1 cellular context compared by ENCODE assay signal in genomic region chr18:24112874-24113615, GRCh38.
TF ChIP-seq lines count a peak whose summit lies in the region.

No MANE protein-coding gene starts in this region.

TF ChIP-seq in HepG2, 621 proteins besides CTCF, POLR2A, EP300 and RAD21 (continued from another document and continues in another):
- TF ChIP-seq MXI1 (IDR thresholded peaks at IDR 0.05; ENCODE audit: borderline replicate concordance, low read depth, low read length) (no peak; the same call in 2 of the 3 replicates), DPF2 (CRISPR knock-in tag; IDR thresholded peaks at IDR 0.05; ENCODE audit: borderline replicate concordance, low read depth) (peak; percentile 75), NFIB (CRISPR knock-in tag; IDR thresholded peaks at IDR 0.05; ENCODE audit: borderline replicate concordance) (no peak), ZNF460 (CRISPR knock-in tag; IDR thresholded peaks at IDR 0.05; ENCODE audit: borderline replicate concordance) (no peak; the same call in 1 of the 2 replicates), KAT7 (CRISPR knock-in tag; IDR thresholded peaks at IDR 0.05; ENCODE audit: borderline replicate concordance) (peak; percentile 60; the same call in 1 of the 2 replicates), MLX (CRISPR knock-in tag; IDR thresholded peaks at IDR 0.05) (peak; percentile 77), STAT6 (CRISPR knock-in tag; IDR thresholded peaks at IDR 0.05; ENCODE audit: borderline replicate concordance) (no peak), HNF4G (IDR thresholded peaks at IDR 0.05; ENCODE audit: borderline replicate concordance, low read depth, low read length) (no peak), HNF4G (CRISPR knock-in tag; IDR thresholded peaks at IDR 0.05; ENCODE audit: borderline replicate concordance, low read depth) (no peak), ZNF230 (CRISPR knock-in tag; IDR thresholded peaks at IDR 0.05) (no peak), ZNF160 (CRISPR knock-in tag; IDR thresholded peaks at IDR 0.05) (0 out of 2 replicates have a peak, but pooled peaks have one; percentile 68), PREB (CRISPR knock-in tag; IDR thresholded peaks at IDR 0.05) (no peak), GATA4 (IDR thresholded peaks at IDR 0.05; ENCODE audit: borderline replicate concordance, low read depth) (no peak), DMAP1 (CRISPR knock-in tag; IDR thresholded peaks at IDR 0.05) (peak; percentile 46; the same call in 1 of the 2 replicates), ZMYM4 (CRISPR knock-in tag; IDR thresholded peaks at IDR 0.05) (peak; percentile 87), CAMTA2 (CRISPR knock-in tag; IDR thresholded peaks at IDR 0.05; ENCODE audit: borderline replicate concordance) (no peak), HIC2 (CRISPR knock-in tag; IDR thresholded peaks at IDR 0.05; ENCODE audit: low read depth) (no peak), ZNF101 (CRISPR knock-in tag; IDR thresholded peaks at IDR 0.05; ENCODE audit: borderline replicate concordance, low read depth) (no peak), CC2D1A (CRISPR knock-in tag; IDR thresholded peaks at IDR 0.05) (no peak), MAFG (CRISPR knock-in tag; IDR thresholded peaks at IDR 0.05) (no peak), KDM4B (CRISPR knock-in tag; IDR thresholded peaks at IDR 0.05) (peak; percentile 46; the same call in 1 of the 2 replicates), NFYB (CRISPR knock-in tag; IDR thresholded peaks at IDR 0.05) (peak; percentile 57), ZNF546 (CRISPR knock-in tag; conservative IDR thresholded peaks at IDR 0.05) (no peak), SMYD3 (CRISPR knock-in tag; IDR thresholded peaks at IDR 0.05) (0 out of 2 replicates have a peak, but pooled peaks have one; percentile 39), ETV5 (CRISPR knock-in tag; IDR thresholded peaks at IDR 0.05; ENCODE audit: borderline replicate concordance) (no peak; the same call in 1 of the 2 replicates), FLYWCH1 (CRISPR knock-in tag; IDR thresholded peaks at IDR 0.05) (no peak), ZNF768 (CRISPR knock-in tag; IDR thresholded peaks at IDR 0.05) (no peak), ZNF713 (CRISPR knock-in tag; IDR thresholded peaks at IDR 0.05) (no peak), SNRNP70 (IDR thresholded peaks at IDR 0.05; ENCODE audit: low read depth, low read length) (no peak), ZNF503 (CRISPR knock-in tag; IDR thresholded peaks at IDR 0.05) (no peak), ZNF431 (CRISPR knock-in tag; IDR thresholded peaks at IDR 0.05; ENCODE audit: borderline replicate concordance, low read depth) (peak; percentile 80), SNAPC4 (CRISPR knock-in tag; IDR thresholded peaks at IDR 0.05) (no peak), ZBTB4 (CRISPR knock-in tag; IDR thresholded peaks at IDR 0.05; ENCODE audit: borderline replicate concordance) (peak; percentile 77; the same call in 1 of the 2 replicates), ZNF775 (CRISPR knock-in tag; IDR thresholded peaks at IDR 0.05; ENCODE audit: borderline replicate concordance) (no peak), CBX1 (IDR thresholded peaks at IDR 0.05; ENCODE audit: low read depth) (no peak), LCORL (IDR thresholded peaks at IDR 0.05) (no peak), LCORL (CRISPR knock-in tag; IDR thresholded peaks at IDR 0.05) (peak; percentile 92), FOXO4 (CRISPR knock-in tag; conservative IDR thresholded peaks at IDR 0.05) (no peak), ESRRA (CRISPR knock-in tag; IDR thresholded peaks at IDR 0.05; ENCODE audit: low read depth) (peak; percentile 40; the same call in 1 of the 2 replicates), HOXA3 (CRISPR knock-in tag; IDR thresholded peaks at IDR 0.05) (peak; percentile 77), ATRX (CRISPR knock-in tag; IDR thresholded peaks at IDR 0.05; ENCODE audit: borderline replicate concordance) (no peak), TOE1 (CRISPR knock-in tag; IDR thresholded peaks at IDR 0.05) (no peak), CREBL2 (CRISPR knock-in tag; IDR thresholded peaks at IDR 0.05; ENCODE audit: borderline replicate concordance) (no peak), ZNF513 (CRISPR knock-in tag; conservative IDR thresholded peaks at IDR 0.05) (no peak)
